In genomic region chr6:35056952-35057351, GRCh38 we compare ENCODE assay signal across 10 cellular contexts.
"Had no signal": no experiment of that assay in that cellular context is flagged by ENCODE, and none has a peak within 500 bp of the region (broad histone marks: within the 10 kb centered on the region; RNA-seq: fewer than 3 reads in every experiment).

No MANE protein-coding gene starts in this region.

- H3K27me3 ChIP-seq: cardiac muscle cell, tibial nerve had no signal

- H3K27ac Mint-ChIP-seq: activated CD4-positive, alpha-beta T cell treated with anti-CD3 and anti-CD28 coated beads, Interleukin-2, amount 10 ng/mL, durations not matched to agents 24 days and 14 days; activated naive CD4-positive, alpha-beta T cell treated with anti-CD3 and anti-CD28 coated beads for 36 hours had no signal

- ATAC-seq: mucosa of descending colon had no signal

- H3K9me3 Mint-ChIP-seq: activated CD4-positive, alpha-beta T cell treated with anti-CD3 and anti-CD28 coated beads, Interleukin-2, amount 10 ng/mL, durations not matched to agents 24 days and 14 days; activated naive CD4-positive, alpha-beta T cell treated with anti-CD3 and anti-CD28 coated beads for 36 hours; nephron had no signal

- H3K27me3 Mint-ChIP-seq: activated CD4-positive, alpha-beta T cell treated with anti-CD3 and anti-CD28 coated beads, Interleukin-2, amount 10 ng/mL, durations not matched to agents 24 days and 14 days had no signal

- H3K9me3 ChIP-seq: mucosa of descending colon, tibial nerve had no signal

- H3K4me3 ChIP-seq: cardiac muscle cell, mucosa of descending colon, tibial nerve had no signal

- H3K4me3 Mint-ChIP-seq: activated CD4-positive, alpha-beta T cell treated with anti-CD3 and anti-CD28 coated beads, Interleukin-2, amount 10 ng/mL, durations not matched to agents 24 days and 14 days; activated naive CD4-positive, alpha-beta T cell treated with anti-CD3 and anti-CD28 coated beads for 36 hours; nephron had no signal

- H3K27ac ChIP-seq: cardiac muscle cell had no signal

- DNase-seq: activated CD4-positive, alpha-beta T cell treated with anti-CD3 and anti-CD28 coated beads, Interleukin-2, amount 10 ng/mL, durations not matched to agents 24 days and 14 days; activated naive CD4-positive, alpha-beta T cell treated with anti-CD3 and anti-CD28 coated beads for 36 hours; effector CD4-positive, alpha-beta T cell; hypothalamus; mammary epithelial cell; mucosa of descending colon; T-helper 1 cell had no signal
